19 cellular contexts compared by ENCODE assay signal in the genomic region with DNA sequence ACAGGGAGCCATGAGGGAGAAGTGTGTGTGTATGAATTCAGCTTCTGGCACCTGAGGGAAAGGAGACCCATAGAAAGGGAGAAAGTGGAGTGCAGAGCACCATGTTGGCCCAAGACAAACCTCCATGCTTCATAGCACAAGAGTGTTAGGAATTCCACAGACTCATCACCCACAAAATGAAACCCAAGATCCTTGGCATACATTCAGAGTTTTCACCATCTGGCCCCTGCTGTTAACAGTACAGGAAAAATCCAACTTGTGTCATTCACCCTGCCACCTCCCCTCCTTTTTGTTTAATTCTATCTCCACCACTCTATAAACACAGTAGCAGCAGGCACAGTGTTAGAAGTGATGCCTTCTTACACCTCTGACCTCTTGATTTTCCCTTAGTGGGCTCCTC. TPM values are rescaled to one million over a fixed set of nuclear protein-coding genes. Genes with fewer than 3 reads are reported as not detected.
DNase-seq lines count a peak whose midpoint lies in the region; FAIRE-seq and TF ChIP-seq lines count a peak whose summit lies in the region.
"Had no signal": no experiment of that assay in that cellular context is flagged by ENCODE, and none has a peak within 500 bp of the region (broad histone marks: within the 10 kb centered on the region; RNA-seq: fewer than 3 reads in every experiment).

No MANE protein-coding gene starts in this region.

- H2BK15ac ChIP-seq in mesenchymal stem cell (ENCODE audit: low read depth, poor library complexity, severe bottlenecking): no peak overlapping the region

- no peak overlapping the region for H2BK120ac ChIP-seq in mesenchymal stem cell (ENCODE audit: low read depth, low read length)

- no peaks in the 10 kb centered on the region for H3K36me3 ChIP-seq in mesenchymal stem cell (ENCODE audit: control insufficient read depth in 1 of 2, insufficient read depth in 2 of 2, low read depth in 1 of 2, low read length in 2 of 2)
- H3K36me3 ChIP-seq: cardiac muscle cell had no signal

- H3K4ac ChIP-seq in mesenchymal stem cell (ENCODE audit: low read depth in 1 of 2, low read length in 2 of 2): no peak overlapping the region

- H3K9ac ChIP-seq in mesenchymal stem cell (ENCODE audit: low read length): no peak overlapping the region

- peak overlapping the region; percentile 6 for H3K27ac ChIP-seq in mesenchymal stem cell (ENCODE audit: low read length, poor library complexity, severe bottlenecking)
- H3K27ac ChIP-seq: C4-2B, cardiac muscle cell, testis had no signal

- H3K79me1 ChIP-seq in mesenchymal stem cell (replicated peaks; ENCODE audit: low read length, poor library complexity, severe bottlenecking): no peaks in the 10 kb centered on the region

- H3K27me3 ChIP-seq in mesenchymal stem cell (ENCODE audit: control insufficient read depth in 1 of 2, insufficient read depth in 1 of 2, low read length in 2 of 2): no peaks in the 10 kb centered on the region
- H3K27me3 ChIP-seq: cardiac muscle cell, testis had no signal

- intact Hi-C loops in cardiac septum (cut with DNase I): no loop called here

- no peak overlapping the region for H3K14ac ChIP-seq in mesenchymal stem cell (ENCODE audit: low read length in 2 of 2)

- H3K4me1 ChIP-seq in mesenchymal stem cell (ENCODE audit: control insufficient read depth, insufficient read depth, low read depth, low read length): peaks cover 3% of the 10 kb centered on the region
- H3K4me1 ChIP-seq: testis had no signal

- no peak overlapping the region for H3K18ac ChIP-seq in mesenchymal stem cell (ENCODE audit: low read depth in 1 of 2, low read length in 2 of 2)

- no peak overlapping the region for H2BK12ac ChIP-seq in mesenchymal stem cell (ENCODE audit: low read length in 2 of 2)

- no peak overlapping the region for H2BK5ac ChIP-seq in mesenchymal stem cell (ENCODE audit: low read depth, low read length, poor library complexity, severe bottlenecking)

- H3K4me3 ChIP-seq in astrocyte of the cerebellum (ENCODE audit: low read depth, low read length): no peak overlapping the region
- no peak overlapping the region for H3K4me3 ChIP-seq in mesenchymal stem cell (ENCODE audit: insufficient read depth in 1 of 2, low read depth in 1 of 2, low read length in 2 of 2)
- H3K4me3 ChIP-seq: cardiac muscle cell, testis had no signal

- no peak overlapping the region for H3K4me2 ChIP-seq in mesenchymal stem cell (ENCODE audit: low read length, poor library complexity, severe bottlenecking)

- H2AK5ac ChIP-seq in mesenchymal stem cell (ENCODE audit: low read length, severe bottlenecking): no peak overlapping the region

- H3K23ac ChIP-seq in mesenchymal stem cell (ENCODE audit: low read length in 2 of 2): no peak overlapping the region

- no peak overlapping the region for H2AFZ ChIP-seq in mesenchymal stem cell (ENCODE audit: low read depth, low read length)

- in situ Hi-C loops in astrocyte of the cerebellum (cut with HindIII; ENCODE audit: low sequenced_read_pairs): no loop called here

- no peak for FAIRE-seq in HTR-8/SVneo (lab: Jason Lieb, UNC)
- FAIRE-seq: endometrium had no signal

- peak; percentile 67 for DNase-seq in DMS 273 treated with DMSO at 0.1 percent for 48 hours (lab: John Stamatoyannopoulos, UW)
- peak; percentile 91 for DNase-seq in LHCN-M2 (ENCODE audit: low read depth)
- DNase-seq in astrocyte of the cerebellum (ENCODE audit: low read depth): peak; percentile 32
- peak; percentile 24 for DNase-seq in mesenchymal stem cell
- no peak for DNase-seq in cardiac septum (ENCODE audit: low spot score)
- no peak for DNase-seq in ecto neural progenitor cell (ENCODE audit: low spot score)
- no peak for DNase-seq in NCI-H2107 treated with DMSO at 0.1 percent for 48 hours (lab: John Stamatoyannopoulos, UW; ENCODE audit: unreplicated experiment)
- no peak for DNase-seq in HTR-8/SVneo (ENCODE audit: insufficient read length, low spot score)
- DNase-seq: activated gamma-delta T cell treated with Interleukin-2 at 50 U/mL for 16 hours; naive thymus-derived CD4-positive, alpha-beta T cell; NCI-H1048; NCI-H510A treated with DMSO at 0.1 percent for 48 hours; OCI-M1; retina; stimulated activated CD4-positive, alpha-beta T cell treated with anti-CD3 and anti-CD28 coated beads, Interleukin-1b, Interleukin-23, amount 100 ng/mL, for 48 hours; testis had no signal

- no peak for TF ChIP-seq CTCF in astrocyte of the cerebellum (IDR thresholded peaks at IDR 0.05; ENCODE audit: low read depth, low read length, missing control alignments)

- H3K9me3 ChIP-seq in mesenchymal stem cell (ENCODE audit: control insufficient read depth, low read length): peaks cover 1% of the 10 kb centered on the region
- H3K9me3 ChIP-seq: testis had no signal

- H4K8ac ChIP-seq in mesenchymal stem cell (ENCODE audit: low read length): no peak overlapping the region

- H4K91ac ChIP-seq in mesenchymal stem cell (ENCODE audit: low read length): no peak overlapping the region

RNA-seq across cellular contexts. Expression of gene MNS1, which starts 60.0 kb away (rescaled TPM):
- total RNA-seq in LHCN-M2 (2014; rRNA removed) (5.3 and 5.8 TPM in 2 replicates), cardiac septum (2.0 TPM)
- 2.2 TPM for polyA plus RNA-seq in LHCN-M2 (2012)
- polyA plus RNA-seq in mesenchymal stem cell (2013, experiment 1 of 2): 1.6 TPM
- polyA plus RNA-seq in mesenchymal stem cell (2013, experiment 2 of 2): 1.1 TPM

Comparison
In these comparisons a context has a peak if more than half of its experiments do, and no peak if none do; other contexts are left out.
1. DNase-seq: peak in DMS 273 treated with DMSO at 0.1 percent for 48 hours (single experiment), LHCN-M2 (single experiment), astrocyte of the cerebellum (single experiment) and mesenchymal stem cell (single experiment); none in cardiac septum (single experiment), ecto neural progenitor cell (single experiment), NCI-H2107 treated with DMSO at 0.1 percent for 48 hours (single experiment) and HTR-8/SVneo (single experiment).